Comparison of ENCODE assay signal across 18 cellular contexts in the genomic region with DNA sequence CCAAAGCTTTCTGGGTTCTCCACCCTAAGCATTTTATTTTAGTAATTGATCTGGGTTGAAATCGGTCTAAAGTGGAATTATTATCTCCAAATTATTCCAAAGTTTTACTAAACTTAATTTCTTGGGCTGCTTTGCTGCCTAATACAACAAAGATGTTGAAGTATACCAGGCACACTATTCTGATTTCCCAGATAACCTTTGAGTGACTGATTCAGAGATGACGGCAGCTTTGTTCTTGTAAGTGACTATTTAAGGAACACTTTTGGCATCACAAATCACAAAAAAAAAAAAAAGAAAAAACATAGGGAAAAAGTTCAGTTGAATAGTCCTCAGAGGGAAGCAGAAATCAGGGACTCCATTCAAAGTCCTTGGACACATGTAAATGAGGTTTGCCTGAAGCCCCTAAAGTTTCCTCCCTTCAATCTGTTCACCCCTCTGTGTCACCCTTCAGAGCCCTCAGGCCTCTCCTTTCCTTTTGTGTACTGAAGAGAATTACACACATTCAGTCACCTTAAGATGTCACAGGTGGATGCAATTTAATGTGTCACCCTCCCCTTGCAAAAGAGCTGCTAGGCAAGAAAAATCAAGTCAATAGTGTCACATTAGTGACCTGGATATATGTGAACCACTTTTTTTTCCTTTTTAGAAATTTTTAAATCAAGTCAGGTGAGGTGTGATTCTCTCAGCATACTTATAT.
A peak's percentile ranks its signal among the peaks of the same experiment; 100 is the strongest.
DNase-seq lines count a peak whose midpoint lies in the region; ATAC-seq and TF ChIP-seq lines count a peak whose summit lies in the region.
"Had no signal": no experiment of that assay in that cellular context is flagged by ENCODE, and none has a peak within 500 bp of the region (broad histone marks: within the 10 kb centered on the region; RNA-seq: fewer than 3 reads in every experiment).

No MANE protein-coding gene starts in this region.

- no peaks in the 10 kb centered on the region for H3K4me1 ChIP-seq in gastrocnemius medialis
- H3K4me1 ChIP-seq: pancreas had no signal

- H3K27me3 ChIP-seq in gastrocnemius medialis = no peaks in the 10 kb centered on the region
- H3K27me3 ChIP-seq: adrenal gland, pancreas had no signal

- H3K27ac ChIP-seq in gastrocnemius medialis = no peak overlapping the region
- H3K27ac ChIP-seq: A549, adrenal gland, C4-2B, pancreas had no signal

- H3K9me3 ChIP-seq in gastrocnemius medialis = no peaks in the 10 kb centered on the region
- H3K9me3 ChIP-seq: A549, adrenal gland, pancreas had no signal

- no peaks in the 10 kb centered on the region for H3K36me3 ChIP-seq in gastrocnemius medialis
- H3K36me3 ChIP-seq: adrenal gland, pancreas had no signal

- H3K27ac Mint-ChIP-seq in activated CD4-positive, alpha-beta T cell treated with anti-CD3 and anti-CD28 coated beads, Interleukin-2, amount 10 ng/mL, durations not matched to agents 24 days and 14 days = peak overlapping the region; percentile 95
- peak overlapping the region; percentile 95 for H3K27ac Mint-ChIP-seq in activated naive CD8-positive, alpha-beta T cell treated with anti-CD3 and anti-CD28 coated beads for 36 hours

- peaks cover 4% of the 10 kb centered on the region for H3K9me3 Mint-ChIP-seq in activated CD4-positive, alpha-beta T cell treated with anti-CD3 and anti-CD28 coated beads, Interleukin-2, amount 10 ng/mL, durations not matched to agents 24 days and 14 days
- H3K9me3 Mint-ChIP-seq in activated naive CD8-positive, alpha-beta T cell treated with anti-CD3 and anti-CD28 coated beads for 36 hours = peaks cover 22% of the 10 kb centered on the region
- H3K9me3 Mint-ChIP-seq: stimulated activated effector memory CD8-positive, alpha-beta T cell treated with anti-CD3 and anti-CD28 coated beads, Interleukin-12 subunit alpha, Interleukin-12 subunit beta, amount 100 ng/mL, for 72 hours had no signal

- in situ Hi-C loops in gastrocnemius medialis (cut with MboI; ENCODE audit: low sequenced_read_pairs in 4 of 4) = no loop called here

- H3K36me3 Mint-ChIP-seq in activated CD4-positive, alpha-beta T cell treated with anti-CD3 and anti-CD28 coated beads, Interleukin-2, amount 10 ng/mL, durations not matched to agents 24 days and 14 days (ENCODE audit: low read depth) = peaks cover 25% of the 10 kb centered on the region
- peaks cover 36% of the 10 kb centered on the region for H3K36me3 Mint-ChIP-seq in activated naive CD8-positive, alpha-beta T cell treated with anti-CD3 and anti-CD28 coated beads for 36 hours

- ATAC-seq in HG02885 (IDR thresholded peaks at IDR 0.05; ENCODE audit: poor library complexity, unreplicated experiment) (no peak), gastrocnemius medialis (no peak)
- ATAC-seq: A549, pancreas had no signal

- peak; percentile 66 for DNase-seq in activated CD4-positive, alpha-beta T cell treated with anti-CD3 and anti-CD28 coated beads, Interleukin-2, amount 10 ng/mL, durations not matched to agents 24 days and 14 days
- DNase-seq in activated CD4-positive, alpha-beta T cell treated with anti-CD3 and anti-CD28 coated beads, Interleukin-2, amount 50 U/mL, for 4 hours = no peak
- DNase-seq in ELF-1 (ENCODE audit: low read depth, low spot score) (peak; percentile 14), hepatic stellate cell (ENCODE audit: low spot score) (peak; percentile 32), cerebellar cortex (ENCODE audit: low spot score) (no peak), gastrocnemius medialis (no peak)
- DNase-seq in activated naive CD8-positive, alpha-beta T cell treated with anti-CD3 and anti-CD28 coated beads for 36 hours = no peak
- DNase-seq: adrenal gland, GOT3, kidney glomerular epithelial cell, NCI-H1694, pancreas, SHP77 treated with DMSO at 0.1 percent for 48 hours, T-helper 9 cell had no signal

- peak overlapping the region; percentile 56 for H3K4me3 Mint-ChIP-seq in activated CD4-positive, alpha-beta T cell treated with anti-CD3 and anti-CD28 coated beads, Interleukin-2, amount 10 ng/mL, durations not matched to agents 24 days and 14 days
- no peak overlapping the region for H3K4me3 Mint-ChIP-seq in activated naive CD8-positive, alpha-beta T cell treated with anti-CD3 and anti-CD28 coated beads for 36 hours

- H3K27me3 Mint-ChIP-seq in activated CD4-positive, alpha-beta T cell treated with anti-CD3 and anti-CD28 coated beads, Interleukin-2, amount 10 ng/mL, durations not matched to agents 24 days and 14 days = no peaks in the 10 kb centered on the region
- no peaks in the 10 kb centered on the region for H3K27me3 Mint-ChIP-seq in activated naive CD8-positive, alpha-beta T cell treated with anti-CD3 and anti-CD28 coated beads for 36 hours

- peaks cover 53% of the 10 kb centered on the region for H3K4me1 Mint-ChIP-seq in activated CD4-positive, alpha-beta T cell treated with anti-CD3 and anti-CD28 coated beads, Interleukin-2, amount 10 ng/mL, durations not matched to agents 24 days and 14 days
- peaks cover 60% of the 10 kb centered on the region for H3K4me1 Mint-ChIP-seq in activated naive CD8-positive, alpha-beta T cell treated with anti-CD3 and anti-CD28 coated beads for 36 hours

- intact Hi-C loops in activated CD4-positive, alpha-beta T cell treated with anti-CD3 and anti-CD28 coated beads, Interleukin-2, amount 10 ng/mL, durations not matched to agents 24 days and 14 days (cut with micrococcal nuclease) = loop anchor here (1.0 to 10.0 kb wide), 7 partner anchors 12 to 1462 kb away; partner anchors contain the start of gene EGR2
- intact Hi-C loops in gastrocnemius medialis (cut with DNase I; ENCODE audit: low total_unique reads) = no loop called here

- TF ChIP-seq POLR2A in gastrocnemius medialis (IDR thresholded peaks at IDR 0.05) = no peak

- H3K4me3 ChIP-seq in gastrocnemius medialis = no peak overlapping the region
- H3K4me3 ChIP-seq: A549, adrenal gland, pancreas had no signal

- no peak for TF ChIP-seq CTCF in gastrocnemius medialis (IDR thresholded peaks at IDR 0.05 in 4 of 5, conservative IDR thresholded peaks at IDR 0.05 in 1 of 5)

Comparison
In these comparisons a context has a peak if more than half of its experiments do, and no peak if none do; other contexts are left out.
1. DNase-seq: peak in activated CD4-positive, alpha-beta T cell treated with anti-CD3 and anti-CD28 coated beads, Interleukin-2, amount 10 ng/mL, durations not matched to agents 24 days and 14 days (single experiment), ELF-1 (single experiment) and hepatic stellate cell (single experiment); none in activated CD4-positive, alpha-beta T cell treated with anti-CD3 and anti-CD28 coated beads, Interleukin-2, amount 50 U/mL, for 4 hours (0 of 2), activated naive CD8-positive, alpha-beta T cell treated with anti-CD3 and anti-CD28 coated beads for 36 hours (single experiment), cerebellar cortex (single experiment) and gastrocnemius medialis (0 of 2).